In genomic region chr17:39099686-39100293, GRCh38 we compare ENCODE assay signal across 15 cellular contexts. TPM values are rescaled to one million over a fixed set of nuclear protein-coding genes. Genes with fewer than 3 reads are reported as not detected.
DNase-seq lines count a peak whose midpoint lies in the region; ATAC-seq and TF ChIP-seq lines count a peak whose summit lies in the region.
"Had no signal": no experiment of that assay in that cellular context is flagged by ENCODE, and none has a peak within 500 bp of the region (broad histone marks: within the 10 kb centered on the region; RNA-seq: fewer than 3 reads in every experiment).

No MANE protein-coding gene starts in this region.

- TF ChIP-seq CTCF in HEK293 (tag by site-specific recombination; IDR thresholded peaks at IDR 0.05) (no peak), astrocyte of the spinal cord (IDR thresholded peaks at IDR 0.05; ENCODE audit: low read depth, low read length) (no peak), progenitor cell of endocrine pancreas (IDR thresholded peaks at IDR 0.05; ENCODE audit: unreplicated experiment) (no peak)

- peak; percentile 23 for DNase-seq in astrocyte of the spinal cord (ENCODE audit: low read depth, low spot score)
- peak; percentile 61 for DNase-seq in left ventricle myocardium superior
- DNase-seq in smooth muscle cell of the brain vasculature (ENCODE audit: low read depth, low spot score): peak; percentile 57
- no peak for DNase-seq in superior temporal gyrus (ENCODE audit: extremely low spot score)
- no peak for DNase-seq in progenitor cell of endocrine pancreas (ENCODE audit: low spot score, unreplicated experiment)
- no peak for DNase-seq in activated CD4-positive, CD25-positive, alpha-beta regulatory T cell treated with anti-CD3 and anti-CD28 coated beads, Interleukin-2, amount 50 U/mL, for 72 hours
- DNase-seq: activated B cell treated with CpG ODN at 0.5 μM for 24 hours; activated gamma-delta T cell treated with Interleukin-2 at 50 U/mL for 16 hours; EL; NCI-H1417; stimulated activated naive B cell treated with anti-CD40 and anti-IgM and Interleukin-4, amounts not matched to agents 10 μg/mL and 1 μg/mL and 100 μg/mL, for 72 hours had no signal

- H3K9me3 ChIP-seq in HEK293 (ENCODE audit: control insufficient read depth, insufficient read depth, low read depth, low read length): no peaks in the 10 kb centered on the region

- no peak overlapping the region for H3K4me3 Mint-ChIP-seq in progenitor cell of endocrine pancreas (ENCODE audit: low read depth)
- H3K4me3 Mint-ChIP-seq: activated B cell treated with CpG ODN at 0.5 μM for 24 hours; GM23338; stimulated activated naive B cell treated with anti-CD40 and anti-IgM and Interleukin-4, amounts not matched to agents 10 μg/mL and 1 μg/mL and 100 μg/mL, for 72 hours had no signal

- no peaks in the 10 kb centered on the region for H3K36me3 Mint-ChIP-seq in progenitor cell of endocrine pancreas (ENCODE audit: insufficient read depth)
- H3K36me3 Mint-ChIP-seq: stimulated activated naive B cell treated with anti-CD40 and anti-IgM and Interleukin-4, amounts not matched to agents 10 μg/mL and 1 μg/mL and 100 μg/mL, for 72 hours had no signal

- H3K27me3 Mint-ChIP-seq in progenitor cell of endocrine pancreas: peaks cover 27% of the 10 kb centered on the region

- CTCF ChIA-PET in HEK293 (lab: Yijun Ruan, JAX): interaction anchor here (0.7 to 2.0 kb wide), 7 partner anchors 10 to 100 kb away, joined by 3 to 6 read pairs (median 3); no protein-coding TSS in a partner anchor

- H3K27ac Mint-ChIP-seq in progenitor cell of endocrine pancreas: no peak overlapping the region
- H3K27ac Mint-ChIP-seq: activated B cell treated with CpG ODN at 0.5 μM for 24 hours, GM23338 had no signal

- POLR2A ChIA-PET in HEK293 (lab: Yijun Ruan, JAX): interaction anchor here (0.6 kb wide), 2 partner anchors 100 to 277 kb away, joined by 3 read pairs; partner anchors contain the start of gene RPL19

- H3K4me1 Mint-ChIP-seq in progenitor cell of endocrine pancreas (ENCODE audit: low read depth): peaks cover 8% of the 10 kb centered on the region

- no peaks in the 10 kb centered on the region for H3K9me3 Mint-ChIP-seq in progenitor cell of endocrine pancreas (ENCODE audit: low read depth)
- H3K9me3 Mint-ChIP-seq: activated B cell treated with CpG ODN at 0.5 μM for 24 hours; GM23338; stimulated activated naive B cell treated with anti-CD40 and anti-IgM and Interleukin-4, amounts not matched to agents 10 μg/mL and 1 μg/mL and 100 μg/mL, for 72 hours had no signal

- H3K4me1 ChIP-seq in HEK293 (ENCODE audit: control insufficient read depth, insufficient read depth, low read length): no peaks in the 10 kb centered on the region

- H3K36me3 ChIP-seq in HEK293 (ENCODE audit: control insufficient read depth in 2 of 2, insufficient read depth in 1 of 2, low read length in 2 of 2): no peaks in the 10 kb centered on the region

- ATAC-seq in left ventricle myocardium superior (peak; percentile 68), GM18873 (IDR thresholded peaks at IDR 0.05; ENCODE audit: low FRiP score, unreplicated experiment) (no peak)
- ATAC-seq: stimulated activated naive B cell treated with anti-CD40 and anti-IgM and Interleukin-4, amounts not matched to agents 10 μg/mL and 1 μg/mL and 100 μg/mL, for 72 hours had no signal

- H3K27ac ChIP-seq in HEK293 (ENCODE audit: extremely low read depth, low read depth, low read length): no peak overlapping the region

- intact Hi-C loops in left ventricle myocardium superior (cut with micrococcal nuclease): loop anchor here (10.0 kb wide), 1 partner anchor 45 kb away; no protein-coding TSS in a partner anchor

- H3K4me3 ChIP-seq in HEK293 (ENCODE audit: low read depth, low read length): no peak overlapping the region
- H3K4me3 ChIP-seq in astrocyte of the spinal cord (ENCODE audit: low read depth, low read length): no peak overlapping the region
- H3K4me3 ChIP-seq: GM23338, smooth muscle cell had no signal

- in situ Hi-C loops in astrocyte of the spinal cord (cut with HindIII; ENCODE audit: low sequenced_read_pairs): no loop called here

TF ChIP-seq in HEK293, 187 proteins besides CTCF, POLR2A, EP300 and RAD21:
- no peak for TF ChIP-seq ZNF488 (tag by site-specific recombination; IDR thresholded peaks at IDR 0.05)
- 0 out of 2 replicates have a peak, but pooled peaks have one; percentile 36 for TF ChIP-seq ZNF768 (tag by site-specific recombination; IDR thresholded peaks at IDR 0.05)

RNA-seq across cellular contexts. Expression of gene PLXDC1, which starts 51.6 kb away (rescaled TPM):
- total RNA-seq in left ventricle myocardium superior (15.8 TPM), progenitor cell of endocrine pancreas (2.3 and 3.7 TPM in 2 replicates)
- total RNA-seq: activated B cell treated with CpG ODN at 0.5 μM for 24 hours had no signal

Comparison
In these comparisons a context has a peak if more than half of its experiments do, and no peak if none do; other contexts are left out.
1. DNase-seq: peak in astrocyte of the spinal cord (single experiment), left ventricle myocardium superior (single experiment) and smooth muscle cell of the brain vasculature (single experiment); none in superior temporal gyrus (single experiment), progenitor cell of endocrine pancreas (single experiment) and activated CD4-positive, CD25-positive, alpha-beta regulatory T cell treated with anti-CD3 and anti-CD28 coated beads, Interleukin-2, amount 50 U/mL, for 72 hours (single experiment).